10 cellular contexts compared by ENCODE assay signal in the genomic region with DNA sequence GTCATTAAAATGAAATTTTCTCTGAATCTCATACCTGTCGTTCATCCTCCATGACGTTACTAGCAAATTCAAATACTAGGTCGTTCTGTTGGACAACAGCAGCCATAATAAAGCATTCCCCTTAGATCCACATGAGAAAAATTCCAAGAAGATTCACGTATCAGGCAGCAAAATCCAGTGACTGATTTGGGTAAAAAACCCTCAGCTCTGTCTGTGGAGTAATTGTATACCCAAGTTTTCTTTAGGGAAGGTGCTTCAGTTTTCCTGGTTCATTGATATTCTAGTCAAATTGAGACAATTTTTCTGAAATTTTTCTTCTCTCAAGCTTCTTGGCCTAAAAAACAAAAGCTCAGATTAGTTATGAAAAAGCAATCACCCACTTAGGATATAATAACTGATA. TPM values are rescaled to one million over a fixed set of nuclear protein-coding genes. Genes with fewer than 3 reads are reported as not detected.
DNase-seq lines count a peak whose midpoint lies in the region; ATAC-seq and TF ChIP-seq lines count a peak whose summit lies in the region.
"Had no signal": no experiment of that assay in that cellular context is flagged by ENCODE, and none has a peak within 500 bp of the region (broad histone marks: within the 10 kb centered on the region; RNA-seq: fewer than 3 reads in every experiment).

No MANE protein-coding gene starts in this region.

- H3K23ac ChIP-seq in mesendoderm (ENCODE audit: low read length), result no peak overlapping the region

- peak overlapping the region; percentile 76 for H3K27ac ChIP-seq in CD8-positive, alpha-beta T cell (ENCODE audit: low read depth, low read length)
- H3K27ac ChIP-seq in parathyroid adenoma (peak overlapping the region; percentile 80), mesendoderm (ENCODE audit: low read depth, low read length) (no peak overlapping the region), endodermal cell (ENCODE audit: low read depth, low read length) (no peak overlapping the region)

- no peak overlapping the region for H3K18ac ChIP-seq in mesendoderm (ENCODE audit: low read length)

- no peak overlapping the region for H4K8ac ChIP-seq in mesendoderm (ENCODE audit: low read depth, low read length)

- H2BK15ac ChIP-seq in mesendoderm (replicated peaks; ENCODE audit: low read depth), result no peak overlapping the region

- H2BK120ac ChIP-seq in mesendoderm (ENCODE audit: low read depth, low read length), result no peak overlapping the region

- TF ChIP-seq CTCF in CD8-positive, alpha-beta T cell (IDR thresholded peaks at IDR 0.05), result no peak
- TF ChIP-seq CTCF in NB4 (IDR thresholded peaks at IDR 0.05; ENCODE audit: low read depth, low read length) (no peak), parathyroid adenoma (IDR thresholded peaks at IDR 0.05) (no peak), endodermal cell (conservative IDR thresholded peaks at IDR 0.05) (no peak)

- H3K4me3 Mint-ChIP-seq in CD8-positive, alpha-beta T cell, result peak overlapping the region; percentile 95
- no peak overlapping the region for H3K4me3 Mint-ChIP-seq in endodermal cell

- DNase-seq in CD8-positive, alpha-beta T cell, result no peak
- DNase-seq in NB4 (ENCODE audit: low read depth) (no peak), dermis blood vessel endothelial cell (peak; percentile 39), mesendoderm (no peak), GM03348 (ENCODE audit: low spot score) (no peak), endodermal cell (no peak)
- no peak for DNase-seq in central memory CD4-positive, alpha-beta T cell
- DNase-seq: NCI-H446 had no signal

- H2AFZ ChIP-seq in parathyroid adenoma, result no peak overlapping the region

- H2AK5ac ChIP-seq in mesendoderm (ENCODE audit: low read length), result no peak overlapping the region

- H3K36me3 ChIP-seq in CD8-positive, alpha-beta T cell (ENCODE audit: insufficient read depth, low read length), result no peaks in the 10 kb centered on the region
- no peaks in the 10 kb centered on the region for H3K36me3 ChIP-seq in parathyroid adenoma (ENCODE audit: control insufficient read depth, insufficient read depth, low read length)
- H3K36me3 ChIP-seq in mesendoderm (ENCODE audit: control insufficient read depth, insufficient read depth, low read length), result no peaks in the 10 kb centered on the region
- H3K36me3 ChIP-seq in endodermal cell (ENCODE audit: control insufficient read depth, insufficient read depth, low read length), result peaks cover 4% of the 10 kb centered on the region

- TF ChIP-seq POLR2A in NB4 (IDR thresholded peaks at IDR 0.05; ENCODE audit: extremely low read depth, insufficient read length), result no peak

- peaks cover 65% of the 10 kb centered on the region for H3K4me1 Mint-ChIP-seq in CD8-positive, alpha-beta T cell (ENCODE audit: low read depth)
- H3K4me1 Mint-ChIP-seq in endodermal cell, result peaks cover 20% of the 10 kb centered on the region

- H3K27ac Mint-ChIP-seq in CD8-positive, alpha-beta T cell, result peak overlapping the region; percentile 90
- H3K27ac Mint-ChIP-seq in endodermal cell, result no peak overlapping the region

- H3K79me2 ChIP-seq in parathyroid adenoma, result peaks cover 5% of the 10 kb centered on the region
- H3K79me2 ChIP-seq in mesendoderm (ENCODE audit: control insufficient read depth, insufficient read depth, low read length), result no peaks in the 10 kb centered on the region

- no peak overlapping the region for H3K56ac ChIP-seq in mesendoderm (ENCODE audit: low read length)

- no peaks in the 10 kb centered on the region for H3K9me3 ChIP-seq in CD8-positive, alpha-beta T cell (ENCODE audit: low read length)
- H3K9me3 ChIP-seq in parathyroid adenoma (ENCODE audit: control insufficient read depth, low read length), result no peaks in the 10 kb centered on the region
- no peaks in the 10 kb centered on the region for H3K9me3 ChIP-seq in endodermal cell (ENCODE audit: control insufficient read depth, low read length)

- H3K79me1 ChIP-seq in mesendoderm (ENCODE audit: low read length), result no peaks in the 10 kb centered on the region

- no CpG with 5 or more reads among the region's 4 CpGs for WGBS in mesendoderm (ENCODE audit: extremely low coverage, insufficient coverage, low lambda C conversion rate)
- WGBS in endodermal cell (ENCODE audit: insufficient coverage in 1 of 2, insufficient read length in 1 of 2), 2 experiments, result 88 to 90% methylated on average over 3 to 4 of the region's 4 CpGs

- H3K27me3 ChIP-seq in CD8-positive, alpha-beta T cell (ENCODE audit: insufficient read depth, low read length), result no peaks in the 10 kb centered on the region
- no peaks in the 10 kb centered on the region for H3K27me3 ChIP-seq in parathyroid adenoma (ENCODE audit: control insufficient read depth, insufficient read depth, low read length)
- no peaks in the 10 kb centered on the region for H3K27me3 ChIP-seq in mesendoderm (ENCODE audit: insufficient read depth, low read length, poor library complexity)
- no peaks in the 10 kb centered on the region for H3K27me3 ChIP-seq in endodermal cell (ENCODE audit: control insufficient read depth, insufficient read depth, low read length, poor library complexity, severe bottlenecking)

- no peak overlapping the region for H3K9ac ChIP-seq in parathyroid adenoma
- no peak overlapping the region for H3K9ac ChIP-seq in mesendoderm (ENCODE audit: low read length)
- H3K9ac ChIP-seq in endodermal cell (ENCODE audit: extremely low read depth, low read length, poor library complexity, severe bottlenecking), result no peak overlapping the region

- H3K4ac ChIP-seq in mesendoderm (ENCODE audit: low read depth, low read length), result no peak overlapping the region

- H4K5ac ChIP-seq in mesendoderm (ENCODE audit: low read length), result no peak overlapping the region

- intact Hi-C loops in CD8-positive, alpha-beta T cell (cut with DNase I, micrococcal nuclease), result loop anchor here (2.0 to 10.0 kb wide), 7 partner anchors 61 to 1293 kb away; partner anchors contain the start of genes NAA16 (in 2 of the 2), AKAP11 (in 1 of the 2), DGKH (in 1 of the 2) and MRPS31 (in 1 of the 2)

- ATAC-seq in CD8-positive, alpha-beta T cell, result no peak

- H2BK5ac ChIP-seq in mesendoderm (ENCODE audit: low read length), result no peak overlapping the region

- H3K27me3 Mint-ChIP-seq in CD8-positive, alpha-beta T cell (ENCODE audit: low read depth), result no peaks in the 10 kb centered on the region
- no peaks in the 10 kb centered on the region for H3K27me3 Mint-ChIP-seq in endodermal cell (ENCODE audit: insufficient read depth)
- H3K27me3 Mint-ChIP-seq: brain had no signal

- CTCF ChIA-PET in CD8-positive, alpha-beta T cell (lab: Charles Lee), result interaction anchor here (1.1 kb wide), 1 partner anchor 37 kb away, joined by 4 read pairs; the partner anchor contains the start of gene ELF1

- H3K36me3 Mint-ChIP-seq in CD8-positive, alpha-beta T cell, result peaks cover 40% of the 10 kb centered on the region
- H3K36me3 Mint-ChIP-seq in endodermal cell (ENCODE audit: low read depth), result no peaks in the 10 kb centered on the region
- H3K36me3 Mint-ChIP-seq: brain had no signal

- H3K4me2 ChIP-seq in parathyroid adenoma (ENCODE audit: low read length), result no peak overlapping the region
- H3K4me2 ChIP-seq in mesendoderm (ENCODE audit: low read length), result no peak overlapping the region

- no peaks in the 10 kb centered on the region for H3K9me3 Mint-ChIP-seq in CD8-positive, alpha-beta T cell
- no peaks in the 10 kb centered on the region for H3K9me3 Mint-ChIP-seq in endodermal cell
- H3K9me3 Mint-ChIP-seq: brain had no signal

- H3K4me3 ChIP-seq in CD8-positive, alpha-beta T cell (ENCODE audit: low read depth, low read length), result peak overlapping the region; percentile 80
- H3K4me3 ChIP-seq in NB4 (ENCODE audit: low read depth, low read length) (peak overlapping the region; percentile 68), parathyroid adenoma (ENCODE audit: low read depth, low read length) (peak overlapping the region; percentile 30), mesendoderm (ENCODE audit: low read length) (no peak overlapping the region), endodermal cell (ENCODE audit: low read length) (no peak overlapping the region)

- H3K4me1 ChIP-seq in CD8-positive, alpha-beta T cell (ENCODE audit: insufficient read depth, low read length), result peaks cover 49% of the 10 kb centered on the region
- peaks cover 8% of the 10 kb centered on the region for H3K4me1 ChIP-seq in parathyroid adenoma
- H3K4me1 ChIP-seq in mesendoderm (ENCODE audit: control insufficient read depth, low read depth, low read length), result no peaks in the 10 kb centered on the region
- no peaks in the 10 kb centered on the region for H3K4me1 ChIP-seq in endodermal cell (ENCODE audit: control insufficient read depth, insufficient read depth, low read length)

- POLR2A ChIA-PET in CD8-positive, alpha-beta T cell (lab: Charles Lee), result interaction anchor here (0.5 to 1.9 kb wide), 6 partner anchors 10 to 795 kb away, joined by 3 to 8 read pairs (median 4); partner anchors contain the start of genes ELF1 and WBP4

RNA-seq across cellular contexts. Expression of gene ELF1, which starts 37.2 kb away (rescaled TPM):
- total RNA-seq in CD8-positive, alpha-beta T cell, result 100 to 1,000 TPM; 308 to 313 TPM
- total RNA-seq in dermis blood vessel endothelial cell, result 95.5 and 124 TPM in 2 replicates
- 13.8 TPM for polyA plus RNA-seq in mesendoderm (2013, experiment 1 of 2)
- polyA plus RNA-seq in mesendoderm (2013, experiment 2 of 2), result 14.7 TPM
- total RNA-seq in endodermal cell, result 10 to 100 TPM; 36.0 to 44.1 TPM
- polyA plus RNA-seq in endodermal cell (2013, experiment 1 of 2), result 21.2 TPM
- 20.6 TPM for polyA plus RNA-seq in endodermal cell (2013, experiment 2 of 2)

Comparison
In these comparisons a context has a peak if more than half of its experiments do, and no peak if none do; other contexts are left out.
1. H3K27ac ChIP-seq: peak in CD8-positive, alpha-beta T cell (single experiment) and parathyroid adenoma (single experiment); none in mesendoderm (single experiment) and endodermal cell (single experiment).
2. H3K4me3 ChIP-seq: peak in CD8-positive, alpha-beta T cell (single experiment), NB4 (single experiment) and parathyroid adenoma (single experiment); none in mesendoderm (single experiment) and endodermal cell (single experiment).